In the genomic region with DNA sequence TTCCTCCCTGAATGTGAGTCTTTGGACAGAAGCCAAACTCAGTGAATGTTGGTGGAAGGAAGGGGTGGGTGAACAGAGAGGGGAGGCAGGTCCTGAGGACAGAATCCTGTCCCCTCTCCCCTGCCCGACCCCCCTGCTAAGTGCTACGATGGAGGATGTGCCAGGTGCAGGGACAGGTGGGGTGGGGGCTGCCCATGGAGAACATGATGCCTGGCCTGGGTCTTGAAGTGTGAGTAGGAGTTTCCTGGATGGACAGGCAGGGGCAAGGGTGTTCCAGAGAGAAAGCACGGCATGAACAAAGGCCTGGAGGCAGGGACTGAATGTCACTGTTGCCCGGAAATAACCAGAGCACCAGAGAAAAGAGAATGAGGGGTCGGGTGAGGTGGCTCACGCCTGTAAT, we compare ENCODE assay signal across 8 cellular contexts.
DNase-seq lines count a peak whose midpoint lies in the region; TF ChIP-seq lines count a peak whose summit lies in the region.
"Not testable (repeated sequence)": the region's sequence is repeated elsewhere in the genome, so short reads cannot be mapped to it uniquely, and the experiment has no call there.

No MANE protein-coding gene starts in this region.

- H3K4me1 ChIP-seq in SK-N-SH (ENCODE audit: control insufficient read depth in 1 of 2, insufficient read depth in 2 of 2, low read depth in 1 of 2, low read length in 1 of 2), result peaks cover 0 to 46% of the 10 kb centered on the region in 2 experiments; a peak in 2 of 4 replicates

- not testable (repeated sequence) for H3K36me3 Mint-ChIP-seq in activated T-helper 2 cell treated with anti-CD3 and anti-CD28 coated beads, Interferon-gamma antibody, Interleukin-2, Interleukin-4, amounts not matched to agents 10 μg/mL and 5 μg/mL and 100 μg/mL, durations not matched to agents 14 hours and 24 hours and 36 hours (ENCODE audit: low read depth); neural crest cell (ENCODE audit: low read depth); type B pancreatic cell

- H3K27me3 Mint-ChIP-seq in activated T-helper 2 cell treated with anti-CD3 and anti-CD28 coated beads, Interferon-gamma antibody, Interleukin-2, Interleukin-4, amounts not matched to agents 10 μg/mL and 5 μg/mL and 100 μg/mL, durations not matched to agents 14 hours and 24 hours and 36 hours (ENCODE audit: low read depth); neural crest cell (ENCODE audit: low read depth); type B pancreatic cell: not testable (repeated sequence)

- not testable (repeated sequence) for H3K9ac ChIP-seq in SK-N-SH

- H4K20me1 ChIP-seq in SK-N-SH (ENCODE audit: insufficient read depth), result not testable (repeated sequence)

- CTCF ChIA-PET in SK-N-SH (lab: Yijun Ruan, JAX), result not testable (repeated sequence)

- not testable (repeated sequence) for TF ChIP-seq CTCF in SK-N-SH (IDR thresholded peaks at IDR 0.05); neural crest cell (conservative IDR thresholded peaks at IDR 0.05); type B pancreatic cell (conservative IDR thresholded peaks at IDR 0.05)

- H3K9me3 Mint-ChIP-seq in activated T-helper 2 cell treated with anti-CD3 and anti-CD28 coated beads, Interferon-gamma antibody, Interleukin-2, Interleukin-4, amounts not matched to agents 10 μg/mL and 5 μg/mL and 100 μg/mL, durations not matched to agents 14 hours and 24 hours and 36 hours; neural crest cell; type B pancreatic cell: not testable (repeated sequence)

- not testable (repeated sequence) for H3K4me1 Mint-ChIP-seq in activated T-helper 2 cell treated with anti-CD3 and anti-CD28 coated beads, Interferon-gamma antibody, Interleukin-2, Interleukin-4, amounts not matched to agents 10 μg/mL and 5 μg/mL and 100 μg/mL, durations not matched to agents 14 hours and 24 hours and 36 hours (ENCODE audit: low read depth)
- H3K4me1 Mint-ChIP-seq in neural crest cell (peaks cover 19% of the 10 kb centered on the region), type B pancreatic cell (ENCODE audit: unreplicated experiment) (peaks cover 22% of the 10 kb centered on the region)

- not testable (repeated sequence) for H3K9me3 ChIP-seq in SK-N-SH

- not testable (repeated sequence) for H3K79me2 ChIP-seq in SK-N-SH (ENCODE audit: insufficient read depth)

- H3F3A ChIP-seq in SK-N-SH (replicated peaks; ENCODE audit: insufficient read depth), result not testable (repeated sequence)

- DNase-seq in D341Med (ENCODE audit: low spot score) (peak; percentile 1), NCI-H1105 (lab: John Stamatoyannopoulos, UW) (peak; percentile 35), NCI-H345 (lab: John Stamatoyannopoulos, UW) (peak; percentile 26), SK-N-SH (peak; percentile 7), cardiac septum (ENCODE audit: low spot score) (peak; percentile 35), type B pancreatic cell (ENCODE audit: extremely low spot score, unreplicated experiment) (peak; percentile 48)
- DNase-seq in activated T-helper 2 cell treated with anti-CD3 and anti-CD28 coated beads, Interferon-gamma antibody, Interleukin-2, Interleukin-4, amounts not matched to agents 10 μg/mL and 5 μg/mL and 100 μg/mL, durations not matched to agents 14 hours and 24 hours and 36 hours (ENCODE audit: low spot score), result peak; percentile 4
- not testable (repeated sequence) for DNase-seq in neural crest cell (ENCODE audit: low read depth, low spot score)

- not testable (repeated sequence) for TF ChIP-seq EP300 in SK-N-SH (IDR thresholded peaks at IDR 0.05; ENCODE audit: borderline replicate concordance in 1 of 2, low read depth in 1 of 2, low read length in 1 of 2)

- TF ChIP-seq RAD21 in SK-N-SH (IDR thresholded peaks at IDR 0.05; ENCODE audit: low read length), result not testable (repeated sequence)

- 75% methylated on average over 6 of the region's 6 CpGs for WGBS in SK-N-SH (ENCODE audit: low lambda C conversion rate)

- H3K4me3 Mint-ChIP-seq in activated T-helper 2 cell treated with anti-CD3 and anti-CD28 coated beads, Interferon-gamma antibody, Interleukin-2, Interleukin-4, amounts not matched to agents 10 μg/mL and 5 μg/mL and 100 μg/mL, durations not matched to agents 14 hours and 24 hours and 36 hours (ENCODE audit: low read depth); neural crest cell; type B pancreatic cell: not testable (repeated sequence)

- H2AFZ ChIP-seq in SK-N-SH (ENCODE audit: low read depth), result not testable (repeated sequence)

- not testable (repeated sequence) for H3K27ac Mint-ChIP-seq in activated T-helper 2 cell treated with anti-CD3 and anti-CD28 coated beads, Interferon-gamma antibody, Interleukin-2, Interleukin-4, amounts not matched to agents 10 μg/mL and 5 μg/mL and 100 μg/mL, durations not matched to agents 14 hours and 24 hours and 36 hours; type B pancreatic cell
- H3K27ac Mint-ChIP-seq in neural crest cell (ENCODE audit: unreplicated experiment), result peak overlapping the region; percentile 12

- not testable (repeated sequence) for H3K4me2 ChIP-seq in SK-N-SH

- H3K4me3 ChIP-seq in SK-N-SH (ENCODE audit: low read depth in 2 of 2, low read length in 1 of 2), result not testable (repeated sequence)

- intact Hi-C loops in activated T-helper 2 cell treated with anti-CD3 and anti-CD28 coated beads, Interferon-gamma antibody, Interleukin-2, Interleukin-4, amounts not matched to agents 10 μg/mL and 5 μg/mL and 100 μg/mL, durations not matched to agents 14 hours and 24 hours and 36 hours (cut with micrococcal nuclease); cardiac septum (cut with DNase I): not testable (repeated sequence)

- not testable (repeated sequence) for H3K27ac ChIP-seq in SK-N-SH (ENCODE audit: low read depth in 2 of 2, low read length in 1 of 2)

- H3K36me3 ChIP-seq in SK-N-SH (replicated peaks in 1 of 2; ENCODE audit: control insufficient read depth in 1 of 2, insufficient read depth in 2 of 2, low read length in 1 of 2), result not testable (repeated sequence)

- not testable (repeated sequence) for H3K9me2 ChIP-seq in SK-N-SH

- not testable (repeated sequence) for H3K27me3 ChIP-seq in SK-N-SH (ENCODE audit: insufficient read depth)

- POLR2A ChIA-PET in SK-N-SH (lab: Yijun Ruan, JAX), result not testable (repeated sequence)
